Comparison of ENCODE assay signal across 1 cellular context in genomic region chr22:38284042-38284402, GRCh38.
TF ChIP-seq lines count a peak whose summit lies in the region.

No MANE protein-coding gene starts in this region.

TF ChIP-seq in HEK293, 187 proteins besides CTCF, POLR2A, EP300 and RAD21 (continued from another document):
- TF ChIP-seq, protein P1, sequence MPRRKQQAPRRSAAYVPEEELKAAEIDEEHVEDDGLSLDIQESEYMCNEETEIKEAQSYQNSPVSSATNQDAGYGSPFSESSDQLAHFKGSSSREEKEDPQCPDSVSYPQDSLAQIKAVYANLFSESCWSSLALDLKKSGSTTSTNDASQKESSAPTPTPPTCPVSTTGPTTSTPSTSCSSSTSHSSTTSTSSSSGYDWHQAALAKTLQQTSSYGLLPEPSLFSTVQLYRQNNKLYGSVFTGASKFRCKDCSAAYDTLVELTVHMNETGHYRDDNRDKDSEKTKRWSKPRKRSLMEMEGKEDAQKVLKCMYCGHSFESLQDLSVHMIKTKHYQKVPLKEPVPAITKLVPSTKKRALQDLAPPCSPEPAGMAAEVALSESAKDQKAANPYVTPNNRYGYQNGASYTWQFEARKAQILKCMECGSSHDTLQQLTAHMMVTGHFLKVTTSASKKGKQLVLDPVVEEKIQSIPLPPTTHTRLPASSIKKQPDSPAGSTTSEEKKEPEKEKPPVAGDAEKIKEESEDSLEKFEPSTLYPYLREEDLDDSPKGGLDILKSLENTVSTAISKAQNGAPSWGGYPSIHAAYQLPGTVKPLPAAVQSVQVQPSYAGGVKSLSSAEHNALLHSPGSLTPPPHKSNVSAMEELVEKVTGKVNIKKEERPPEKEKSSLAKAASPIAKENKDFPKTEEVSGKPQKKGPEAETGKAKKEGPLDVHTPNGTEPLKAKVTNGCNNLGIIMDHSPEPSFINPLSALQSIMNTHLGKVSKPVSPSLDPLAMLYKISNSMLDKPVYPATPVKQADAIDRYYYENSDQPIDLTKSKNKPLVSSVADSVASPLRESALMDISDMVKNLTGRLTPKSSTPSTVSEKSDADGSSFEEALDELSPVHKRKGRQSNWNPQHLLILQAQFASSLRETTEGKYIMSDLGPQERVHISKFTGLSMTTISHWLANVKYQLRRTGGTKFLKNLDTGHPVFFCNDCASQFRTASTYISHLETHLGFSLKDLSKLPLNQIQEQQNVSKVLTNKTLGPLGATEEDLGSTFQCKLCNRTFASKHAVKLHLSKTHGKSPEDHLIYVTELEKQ (tag by site-specific recombination; IDR thresholded peaks at IDR 0.05; ENCODE audit: borderline replicate concordance): no peak
- TF ChIP-seq BCL11B (tag by site-specific recombination; IDR thresholded peaks at IDR 0.05; ENCODE audit: low read depth): no peak
